25 cellular contexts compared by ENCODE assay signal in the genomic region with DNA sequence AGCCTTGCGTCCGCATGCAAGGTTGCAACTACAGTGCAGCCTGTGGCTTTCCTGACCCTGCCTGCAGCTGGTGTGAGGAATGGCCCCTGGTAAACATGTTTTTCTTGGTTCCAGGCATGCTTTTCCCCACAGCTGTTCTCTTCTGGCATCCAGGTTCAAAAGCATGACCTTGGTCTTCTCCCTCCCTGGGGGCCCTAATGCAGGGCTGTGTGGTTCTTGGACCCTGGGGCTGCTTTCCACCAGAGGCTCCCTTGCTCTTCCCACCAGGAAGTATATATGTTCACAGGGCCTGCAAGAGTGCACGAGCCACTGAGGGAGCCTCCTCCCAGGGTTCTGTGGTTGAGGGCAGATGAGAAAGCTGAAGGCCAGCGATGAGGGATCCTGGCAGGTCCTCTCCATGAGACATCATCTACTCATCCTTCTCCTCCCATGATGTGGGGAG.
"Had no signal": no experiment of that assay in that cellular context is flagged by ENCODE, and none has a peak within 500 bp of the region (broad histone marks: within the 10 kb centered on the region; RNA-seq: fewer than 3 reads in every experiment).

No MANE protein-coding gene starts in this region.

- H3K36me3 ChIP-seq: gastroesophageal sphincter, neutrophil, pancreas, right atrium auricular region, transverse colon, WERI-Rb-1 had no signal

- DNase-seq: activated CD4-positive, alpha-beta T cell treated with anti-CD3 and anti-CD28 coated beads for 1 hour; activated CD4-positive, alpha-beta T cell treated with anti-CD3 and anti-CD28 coated beads, Interleukin-2, amount 50 U/mL, for 1 hour; activated CD8-positive, alpha-beta T cell treated with anti-CD3 and anti-CD28 coated beads, Interleukin-2, amount 10 ng/mL, durations not matched to agents 7 days and 5 days; activated gamma-delta T cell; aorta; dermis blood vessel endothelial cell; effector memory CD4-positive, alpha-beta T cell; head of caudate nucleus; hypothalamus; left ventricle myocardium superior; mammary epithelial cell; pancreas; psoas muscle; small intestine; stimulated activated CD4-positive, alpha-beta T cell treated with anti-CD3 and anti-CD28 coated beads, Interleukin-15, amount 100 ng/mL, for 24 hours; stimulated activated naive B cell treated with anti-CD40 and anti-IgM and Interleukin-4, amounts not matched to agents 10 μg/mL and 1 μg/mL and 100 μg/mL, for 72 hours; T-cell; transverse colon; WERI-Rb-1 had no signal

- H3K9me3 ChIP-seq: gastroesophageal sphincter, neutrophil, pancreas, psoas muscle, right atrium auricular region, transverse colon had no signal

- H3K27ac ChIP-seq: gastroesophageal sphincter, neutrophil, pancreas, psoas muscle, right atrium auricular region, transverse colon, WERI-Rb-1 had no signal

- H3K4me1 ChIP-seq: gastroesophageal sphincter, pancreas, psoas muscle, right atrium auricular region, transverse colon had no signal

- H3K27me3 ChIP-seq: gastroesophageal sphincter, neutrophil, pancreas, right atrium auricular region, transverse colon had no signal

- ATAC-seq: activated CD8-positive, alpha-beta T cell treated with anti-CD3 and anti-CD28 coated beads, Interleukin-2, amount 10 ng/mL, durations not matched to agents 7 days and 5 days; activated naive CD4-positive, alpha-beta T cell treated with anti-CD3 and anti-CD28 coated beads, Interleukin-2, amount 50 U/mL, for 72 hours; esophagus mucosa; gastroesophageal sphincter; left ventricle myocardium superior; natural killer cell treated with Interleukin-12 subunit alpha and Interleukin-12 subunit beta and Interleukin-15 and Interleukin-18, amount 100 ng/mL, for 72 hours; pancreas; psoas muscle; stimulated activated naive B cell treated with anti-CD40 and anti-IgM and Interleukin-4, amounts not matched to agents 10 μg/mL and 1 μg/mL and 100 μg/mL, for 72 hours; T-cell had no signal

- H3K4me3 ChIP-seq: gastroesophageal sphincter, pancreas, psoas muscle, right atrium auricular region, transverse colon had no signal
